16 cellular contexts compared by ENCODE assay signal in genomic region chr1:25027876-25028586, GRCh38.
DNase-seq lines count a peak whose midpoint lies in the region; ATAC-seq, FAIRE-seq and TF ChIP-seq lines count a peak whose summit lies in the region.
"Had no signal": no experiment of that assay in that cellular context is flagged by ENCODE, and none has a peak within 500 bp of the region (broad histone marks: within the 10 kb centered on the region; RNA-seq: fewer than 3 reads in every experiment).

No MANE protein-coding gene starts in this region.

- H3K27me3 ChIP-seq in CD4-positive, alpha-beta T cell (ENCODE audit: control insufficient read depth, insufficient read depth, low read length) = no peaks in the 10 kb centered on the region
- H3K27me3 ChIP-seq in mesenchymal stem cell (ENCODE audit: control insufficient read depth in 1 of 2, insufficient read depth in 1 of 2, low read length in 2 of 2) = peaks cover 8 to 88% of the 10 kb centered on the region in 2 experiments
- H3K27me3 ChIP-seq: vagina had no signal

- peak overlapping the region; percentile 84 for H3K27ac Mint-ChIP-seq in CD4-positive, alpha-beta T cell
- no peak overlapping the region for H3K27ac Mint-ChIP-seq in activated CD8-positive, alpha-beta T cell treated with anti-CD3 and anti-CD28 coated beads for 36 hours

- ATAC-seq in CD4-positive, alpha-beta T cell (ENCODE audit: poor library complexity) = no peak
- no peak for ATAC-seq in activated CD8-positive, alpha-beta T cell treated with anti-CD3 and anti-CD28 coated beads for 36 hours
- ATAC-seq in HG02840 (IDR thresholded peaks at IDR 0.05; ENCODE audit: low FRiP score, unreplicated experiment) (no peak), GM21367 (IDR thresholded peaks at IDR 0.05; ENCODE audit: unreplicated experiment) (no peak)
- ATAC-seq: natural killer cell had no signal

- CTCF ChIA-PET in CD4-positive, alpha-beta T cell (lab: Charles Lee) = interaction anchor here (1.4 to 1.5 kb wide), 2 partner anchors 9 to 65 kb away, joined by 3 to 7 read pairs; no protein-coding TSS in a partner anchor
- CTCF ChIA-PET in activated CD8-positive, alpha-beta T cell treated with anti-CD3 and anti-CD28 coated beads for 36 hours (lab: Charles Lee) = interaction anchor here (0.7 to 2.1 kb wide), 13 partner anchors 9 to 95 kb away, joined by 3 to 6 read pairs (median 3); no protein-coding TSS in a partner anchor

- peaks cover 15% of the 10 kb centered on the region for H3K4me1 ChIP-seq in mesenchymal stem cell (ENCODE audit: control insufficient read depth, insufficient read depth, low read depth, low read length)
- H3K4me1 ChIP-seq: vagina had no signal

- H2BK15ac ChIP-seq in mesenchymal stem cell (ENCODE audit: low read depth, poor library complexity, severe bottlenecking) = peak overlapping the region; percentile 8

- POLR2A ChIA-PET in CD4-positive, alpha-beta T cell (lab: Charles Lee) = interaction anchor here (0.9 to 1.4 kb wide), 2 partner anchors 33 to 63 kb away, joined by 3 to 5 read pairs; no protein-coding TSS in a partner anchor
- POLR2A ChIA-PET in activated CD8-positive, alpha-beta T cell treated with anti-CD3 and anti-CD28 coated beads for 36 hours (lab: Charles Lee) = interaction anchor here (0.6 to 10.6 kb wide), 9 partner anchors 9 to 1122 kb away, joined by 3 to 172 read pairs (median 3); no protein-coding TSS in a partner anchor

- H2AK5ac ChIP-seq in mesenchymal stem cell (ENCODE audit: low read length, severe bottlenecking) = no peak overlapping the region

- no peak for TF ChIP-seq CTCF in CD4-positive, alpha-beta T cell (IDR thresholded peaks at IDR 0.05)
- TF ChIP-seq CTCF in activated CD8-positive, alpha-beta T cell treated with anti-CD3 and anti-CD28 coated beads for 36 hours (IDR thresholded peaks at IDR 0.05) = no peak

- H3K9me3 ChIP-seq in CD4-positive, alpha-beta T cell (ENCODE audit: control insufficient read depth, low read length) = no peaks in the 10 kb centered on the region
- no peaks in the 10 kb centered on the region for H3K9me3 ChIP-seq in mesenchymal stem cell (ENCODE audit: control insufficient read depth, low read length)
- H3K9me3 ChIP-seq: vagina had no signal

- TF ChIP-seq POLR2A in GM12891 (IDR thresholded peaks at IDR 0.05; ENCODE audit: low read depth, low read length) = no peak

- H3K9ac ChIP-seq in mesenchymal stem cell (ENCODE audit: low read length) = no peak overlapping the region

- H3K36me3 Mint-ChIP-seq in CD4-positive, alpha-beta T cell (ENCODE audit: low read depth) = no peaks in the 10 kb centered on the region
- peaks cover 2% of the 10 kb centered on the region for H3K36me3 Mint-ChIP-seq in activated CD8-positive, alpha-beta T cell treated with anti-CD3 and anti-CD28 coated beads for 36 hours (ENCODE audit: low read depth)
- H3K36me3 Mint-ChIP-seq: activated CD8-positive, alpha-beta memory T cell treated with anti-CD3 and anti-CD28 coated beads, Interleukin-2, amount 10 ng/mL, durations not matched to agents 7 days and 5 days; memory B cell; natural killer cell had no signal

- no peak overlapping the region for H3K27ac ChIP-seq in CD4-positive, alpha-beta T cell (ENCODE audit: low read depth, low read length)
- no peak overlapping the region for H3K27ac ChIP-seq in mesenchymal stem cell (ENCODE audit: low read length, poor library complexity, severe bottlenecking)
- H3K27ac ChIP-seq: vagina, WERI-Rb-1 had no signal

- no peak overlapping the region for H3K4me3 ChIP-seq in mesenchymal stem cell (ENCODE audit: insufficient read depth in 1 of 2, low read depth in 1 of 2, low read length in 2 of 2)
- H3K4me3 ChIP-seq: vagina had no signal

- no peak overlapping the region for H2BK12ac ChIP-seq in mesenchymal stem cell (ENCODE audit: low read length in 2 of 2)

- no peak for DNase-seq in CD4-positive, alpha-beta T cell
- DNase-seq in GM12891 (ENCODE audit: insufficient read length, low spot score) (no peak), mesenchymal stem cell (no peak), NCI-H187 treated with DMSO at 0.1 percent for 48 hours (lab: John Stamatoyannopoulos, UW) (no peak)
- DNase-seq in activated CD8-positive, alpha-beta T cell treated with anti-CD3 and anti-CD28 coated beads for 36 hours = no peak
- DNase-seq: activated gamma-delta T cell, hippocampal formation, natural killer cell, substantia nigra, WERI-Rb-1 had no signal

- H3K36me3 ChIP-seq in mesenchymal stem cell (ENCODE audit: control insufficient read depth in 1 of 2, insufficient read depth in 2 of 2, low read depth in 1 of 2, low read length in 2 of 2) = no peaks in the 10 kb centered on the region
- H3K36me3 ChIP-seq: vagina, WERI-Rb-1 had no signal

- H3K4me1 Mint-ChIP-seq in CD4-positive, alpha-beta T cell (ENCODE audit: low read depth) = peaks cover 79% of the 10 kb centered on the region
- peaks cover 97% of the 10 kb centered on the region for H3K4me1 Mint-ChIP-seq in activated CD8-positive, alpha-beta T cell treated with anti-CD3 and anti-CD28 coated beads for 36 hours (ENCODE audit: low read depth)

- no peak overlapping the region for H3K4me3 Mint-ChIP-seq in CD4-positive, alpha-beta T cell
- H3K4me3 Mint-ChIP-seq in activated CD8-positive, alpha-beta T cell treated with anti-CD3 and anti-CD28 coated beads for 36 hours = peak overlapping the region; percentile 74

- peak overlapping the region; percentile 35 for H4K91ac ChIP-seq in mesenchymal stem cell (ENCODE audit: low read length)

- H4K8ac ChIP-seq in mesenchymal stem cell (ENCODE audit: low read length) = no peak overlapping the region

- no peak overlapping the region for H3K14ac ChIP-seq in mesenchymal stem cell (ENCODE audit: low read length in 2 of 2)

- H2AFZ ChIP-seq in mesenchymal stem cell (ENCODE audit: low read depth, low read length) = no peak overlapping the region

- H3K23ac ChIP-seq in mesenchymal stem cell (ENCODE audit: low read length in 2 of 2) = no peak overlapping the region

- no peak overlapping the region for H3K18ac ChIP-seq in mesenchymal stem cell (ENCODE audit: low read depth in 1 of 2, low read length in 2 of 2)

- peak; percentile 61 for FAIRE-seq in GM12891 (lab: Jason Lieb, UNC)
- FAIRE-seq: D721Med had no signal

- no peak overlapping the region for H2BK5ac ChIP-seq in mesenchymal stem cell (ENCODE audit: low read depth, low read length, poor library complexity, severe bottlenecking)

- intact Hi-C loops in CD4-positive, alpha-beta T cell (cut with DNase I, micrococcal nuclease) = no loop called here
- intact Hi-C loops in activated CD8-positive, alpha-beta T cell treated with anti-CD3 and anti-CD28 coated beads for 36 hours (cut with micrococcal nuclease) = no loop called here

- no peak overlapping the region for H3K4me2 ChIP-seq in mesenchymal stem cell (ENCODE audit: low read length, poor library complexity, severe bottlenecking)

- no peaks in the 10 kb centered on the region for H3K79me1 ChIP-seq in mesenchymal stem cell (replicated peaks; ENCODE audit: low read length, poor library complexity, severe bottlenecking)

- no peak overlapping the region for H3K4ac ChIP-seq in mesenchymal stem cell (ENCODE audit: low read depth in 1 of 2, low read length in 2 of 2)

- H2BK120ac ChIP-seq in mesenchymal stem cell (ENCODE audit: low read depth, low read length) = no peak overlapping the region

- WGBS in mesenchymal stem cell = 88% methylated on average over 10 of the region's 10 CpGs

- H3K27me3 Mint-ChIP-seq in CD4-positive, alpha-beta T cell = no peaks in the 10 kb centered on the region
- H3K27me3 Mint-ChIP-seq in activated CD8-positive, alpha-beta T cell treated with anti-CD3 and anti-CD28 coated beads for 36 hours = no peaks in the 10 kb centered on the region
- H3K27me3 Mint-ChIP-seq: activated CD8-positive, alpha-beta memory T cell treated with anti-CD3 and anti-CD28 coated beads, Interleukin-2, amount 10 ng/mL, durations not matched to agents 7 days and 5 days; memory B cell had no signal

- H3K9me3 Mint-ChIP-seq in CD4-positive, alpha-beta T cell = no peaks in the 10 kb centered on the region
- no peaks in the 10 kb centered on the region for H3K9me3 Mint-ChIP-seq in activated CD8-positive, alpha-beta T cell treated with anti-CD3 and anti-CD28 coated beads for 36 hours
- H3K9me3 Mint-ChIP-seq: memory B cell, natural killer cell had no signal

TF ChIP-seq in GM12891, 5 proteins besides CTCF, POLR2A, EP300 and RAD21:
- TF ChIP-seq SPI1 (IDR thresholded peaks at IDR 0.05; ENCODE audit: low read depth, low read length) (no peak), POU2F2 (IDR thresholded peaks at IDR 0.05; ENCODE audit: low read depth, low read length) (no peak), PAX5 (IDR thresholded peaks at IDR 0.05; ENCODE audit: insufficient read depth, low read length, severe bottlenecking) (no peak), TAF1 (IDR thresholded peaks at IDR 0.05; ENCODE audit: low read depth, low read length) (no peak), POLR2AphosphoS5 (IDR thresholded peaks at IDR 0.05; ENCODE audit: low read depth, low read length) (no peak)
TF ChIP-seq in GM12891: peak in this region for 0.
